ENCODE assay signal across 16 cellular contexts in genomic region chr1:933603-933940, GRCh38. TPM values are rescaled to one million over a fixed set of nuclear protein-coding genes. Genes with fewer than 3 reads are reported as not detected.
"Had no signal": no experiment of that assay in that cellular context is flagged by ENCODE, and none has a peak within 500 bp of the region (broad histone marks: within the 10 kb centered on the region; RNA-seq: fewer than 3 reads in every experiment).

No MANE protein-coding gene starts in this region.

- H3K27ac ChIP-seq: brain microvascular endothelial cell, epithelial cell of prostate, gastroesophageal sphincter, hepatocyte, pancreas, uterus had no signal

- H3K4me1 ChIP-seq: uterus had no signal

- H3K4me3 ChIP-seq: gastroesophageal sphincter, hepatocyte, pancreas, uterus had no signal

- H3K9me3 ChIP-seq: gastroesophageal sphincter, pancreas, uterus had no signal

- H3K27me3 ChIP-seq: uterus had no signal

- ATAC-seq: gastroesophageal sphincter had no signal

- DNase-seq: activated CD4-positive, alpha-beta T cell treated with anti-CD3 and anti-CD28 coated beads, Interleukin-2, amount 50 U/mL, for 4 hours; activated CD4-positive, CD25-positive, alpha-beta regulatory T cell treated with anti-CD3 and anti-CD28 coated beads, Interleukin-2, amount 50 U/mL, for 72 hours; activated effector memory CD4-positive, alpha-beta T cell treated with anti-CD3 and anti-CD28 coated beads, Interleukin-2, amount 50 U/mL, for 16 hours; activated naive CD8-positive, alpha-beta T cell treated with anti-CD3 and anti-CD28 coated beads for 36 hours; activated T-cell treated with anti-CD3 and anti-CD28 coated beads, Interleukin-2, amount 50 U/mL, for 1 hour; brain microvascular endothelial cell; effector memory CD4-positive, alpha-beta T cell; kidney; mesendoderm; pancreas; small intestine; uterus had no signal

- H2AFZ ChIP-seq: hepatocyte had no signal

- H3K36me3 ChIP-seq: brain microvascular endothelial cell, gastroesophageal sphincter, pancreas, uterus had no signal

- H3K4me2 ChIP-seq: hepatocyte had no signal

RNA-seq across cellular contexts. Expression of gene SAMD11, which starts 9.8 kb away (rescaled TPM):
- total RNA-seq: activated naive CD8-positive, alpha-beta T cell treated with anti-CD3 and anti-CD28 coated beads for 36 hours had no signal

RNA-seq across cellular contexts. Expression of gene PLEKHN1, which starts 32.7 kb away (rescaled TPM):
- total RNA-seq: neural crest cell had no signal

RNA-seq across cellular contexts. Expression of gene PERM1, which starts 48.3 kb away (rescaled TPM):
- total RNA-seq: activated naive CD8-positive, alpha-beta T cell treated with anti-CD3 and anti-CD28 coated beads for 36 hours; hepatocyte; neural crest cell had no signal
